In genomic region chr2:25361261-25362048, GRCh38 we compare ENCODE assay signal across 8 cellular contexts. TPM values are rescaled to one million over a fixed set of nuclear protein-coding genes. Genes with fewer than 3 reads are reported as not detected.
DNase-seq lines count a peak whose midpoint lies in the region; ATAC-seq and TF ChIP-seq lines count a peak whose summit lies in the region.

No MANE protein-coding gene starts in this region.

- CTCF ChIA-PET in AG04449 (lab: Yijun Ruan, JAX) = interaction anchor here (0.6 to 6.5 kb wide), 56 partner anchors 12 to 416 kb away, joined by 3 to 184 read pairs (median 5); partner anchors contain the start of gene DNMT3A

- POLR2A ChIA-PET in AG04449 (lab: Yijun Ruan, JAX) = no interaction called here

- no peaks in the 10 kb centered on the region for H3K27me3 Mint-ChIP-seq in IgD-negative memory B cell
- no peaks in the 10 kb centered on the region for H3K27me3 Mint-ChIP-seq in chondrocyte (ENCODE audit: low read depth)
- no peaks in the 10 kb centered on the region for H3K27me3 Mint-ChIP-seq in natural killer cell (ENCODE audit: low read depth in 2 of 2)

- peak overlapping the region; percentile 89 to 99 (median 94) for H3K4me3 Mint-ChIP-seq in IgD-negative memory B cell
- H3K4me3 Mint-ChIP-seq in chondrocyte (ENCODE audit: unreplicated experiment) = peak overlapping the region; percentile 63
- peak overlapping the region; percentile 94 for H3K4me3 Mint-ChIP-seq in natural killer cell

- H3K36me3 Mint-ChIP-seq in IgD-negative memory B cell (no peaks in the 10 kb centered on the region), chondrocyte (ENCODE audit: low read depth) (no peaks in the 10 kb centered on the region), natural killer cell (no peaks in the 10 kb centered on the region)

- DNase-seq in AG04449 (ENCODE audit: low read depth, low spot score) (no peak), chondrocyte (ENCODE audit: low spot score) (peak; percentile 48), natural killer cell (no peak), NCI-H524 (lab: John Stamatoyannopoulos, UW) (no peak), HuH-7.5 (ENCODE audit: low spot score) (no peak), hippocampal formation (lab: John Stamatoyannopoulos, UW) (no peak)
- no peak for DNase-seq in effector CD4-positive, alpha-beta T cell

- H3K9me3 Mint-ChIP-seq in IgD-negative memory B cell (no peaks in the 10 kb centered on the region), chondrocyte (ENCODE audit: low read depth) (peaks cover 2% of the 10 kb centered on the region), natural killer cell (no peaks in the 10 kb centered on the region)

- ATAC-seq in natural killer cell = no peak

- intact Hi-C loops in natural killer cell (cut with micrococcal nuclease) = loop anchor here (1.0 to 10.0 kb wide), 5 partner anchors 16 to 313 kb away; partner anchors contain the start of gene DTNB

- TF ChIP-seq CTCF in AG04449 (IDR thresholded peaks at IDR 0.05; ENCODE audit: insufficient read depth, low read length, missing control alignments) (no peak), chondrocyte (IDR thresholded peaks at IDR 0.05) (peak; percentile 15), natural killer cell (IDR thresholded peaks at IDR 0.05) (no peak)

- H3K27ac Mint-ChIP-seq in IgD-negative memory B cell (peak overlapping the region in 2 of 3 donors; percentile 94 to 98), chondrocyte (ENCODE audit: unreplicated experiment) (no peak overlapping the region), natural killer cell (peak overlapping the region; percentile 94 to 96)

- H3K4me3 ChIP-seq in AG04449 (ENCODE audit: low read depth, low read length) = peak overlapping the region; percentile 26

- peaks cover 6 to 16% (median 9%) of the 10 kb centered on the region in 3 donors for H3K4me1 Mint-ChIP-seq in IgD-negative memory B cell
- H3K4me1 Mint-ChIP-seq in chondrocyte (ENCODE audit: low read depth) = peaks cover 11% of the 10 kb centered on the region
- H3K4me1 Mint-ChIP-seq in natural killer cell = peaks cover 26 to 33% of the 10 kb centered on the region in 2 donors

RNA-seq across cellular contexts. Expression of gene DNMT3A, which starts 19.7 kb away (rescaled TPM):
- polyA plus RNA-seq in IgD-negative memory B cell = 4.9 TPM
- total RNA-seq in chondrocyte (43.9 to 56.7 TPM (median 45.4 TPM) in 3 replicates), natural killer cell (10 to 100 TPM; 36.3 to 60.7 (median 45.2) TPM)
